In genomic region chr1:42942444-42942843, GRCh38 we compare ENCODE assay signal across 8 cellular contexts. TPM values are rescaled to one million over a fixed set of nuclear protein-coding genes. Genes with fewer than 3 reads are reported as not detected.
A peak's percentile ranks its signal among the peaks of the same experiment; 100 is the strongest.
DNase-seq lines count a peak whose midpoint lies in the region; ATAC-seq and TF ChIP-seq lines count a peak whose summit lies in the region.

No MANE protein-coding gene starts in this region.

- no peaks in the 10 kb centered on the region for H3K36me3 ChIP-seq in neutrophil

- peak; percentile 84 for DNase-seq in COLO668 (lab: John Stamatoyannopoulos, UW; ENCODE audit: unreplicated experiment)
- DNase-seq in NCI-H2196 (lab: John Stamatoyannopoulos, UW; ENCODE audit: unreplicated experiment): peak; percentile 34
- peak; percentile 44 for DNase-seq in cerebellum (ENCODE audit: low spot score)
- DNase-seq in DMS153 (lab: John Stamatoyannopoulos, UW): no peak
- DNase-seq in iPS-NIHi11 (ENCODE audit: low spot score): no peak
- DNase-seq in GDM1 (lab: John Stamatoyannopoulos, UW): no peak

- no peaks in the 10 kb centered on the region for H3K9me3 ChIP-seq in neutrophil

- H3K4me3 ChIP-seq in neutrophil (ENCODE audit: low read depth in 1 of 2, low read length in 1 of 2): no peak overlapping the region

- H3K27ac ChIP-seq in neutrophil: peak overlapping the region; percentile 51

- no peak for TF ChIP-seq CTCF in neutrophil (IDR thresholded peaks at IDR 0.05)

- H3K27me3 ChIP-seq in neutrophil: no peaks in the 10 kb centered on the region

- ATAC-seq in HG02588 (IDR thresholded peaks at IDR 0.05; ENCODE audit: unreplicated experiment): no peak

- H3K4me1 ChIP-seq in neutrophil (ENCODE audit: control insufficient read depth in 1 of 2, insufficient read depth in 1 of 2, low read depth in 1 of 2, low read length in 1 of 2): peaks cover 50 to 65% of the 10 kb centered on the region in 2 experiments

RNA-seq across cellular contexts. Expression of gene SLC2A1, which starts 16.2 kb away (rescaled TPM):
- 50.2 TPM for total RNA-seq in cerebellum

Comparison
In these comparisons a context has a peak if more than half of its experiments do, and no peak if none do; other contexts are left out.
1. DNase-seq: peak in COLO668 (single experiment), NCI-H2196 (single experiment) and cerebellum (single experiment); none in DMS153 (single experiment), iPS-NIHi11 (single experiment) and GDM1 (single experiment).